In genomic region chr17:75288359-75288758, GRCh38 we compare ENCODE assay signal across 1 cellular context.
TF ChIP-seq lines count a peak whose summit lies in the region.

No MANE protein-coding gene starts in this region.

TF ChIP-seq in HCT116, 20 proteins besides CTCF, POLR2A, EP300 and RAD21 (continued from another document):
- TF ChIP-seq REST (IDR thresholded peaks at IDR 0.05; ENCODE audit: low read depth) (no peak), YY1 (IDR thresholded peaks at IDR 0.05; ENCODE audit: extremely low read depth, insufficient replicate concordance, low read depth, low read length) (no peak), ZNF274 (IDR thresholded peaks at IDR 0.05; ENCODE audit: low read depth, low read length) (no peak), ZBTB33 (IDR thresholded peaks at IDR 0.05; ENCODE audit: extremely low read depth, insufficient replicate concordance, low read length) (no peak), EZH2phosphoT487 (IDR thresholded peaks at IDR 0.05; ENCODE audit: borderline replicate concordance) (no peak), SP1 (IDR thresholded peaks at IDR 0.05; ENCODE audit: low read depth) (no peak), MAX (IDR thresholded peaks at IDR 0.05) (no peak), ZFX (IDR thresholded peaks at IDR 0.05) (no peak), SIN3A (IDR thresholded peaks at IDR 0.05; ENCODE audit: low read depth) (no peak), JUND (IDR thresholded peaks at IDR 0.05) (no peak), EZH2 (IDR thresholded peaks at IDR 0.05) (no peak), CEBPB (IDR thresholded peaks at IDR 0.05; ENCODE audit: low read depth) (no peak), FOSL1 (IDR thresholded peaks at IDR 0.05; ENCODE audit: low read depth) (no peak)
TF ChIP-seq in HCT116: peak in this region for 0.
